In the genomic region with DNA sequence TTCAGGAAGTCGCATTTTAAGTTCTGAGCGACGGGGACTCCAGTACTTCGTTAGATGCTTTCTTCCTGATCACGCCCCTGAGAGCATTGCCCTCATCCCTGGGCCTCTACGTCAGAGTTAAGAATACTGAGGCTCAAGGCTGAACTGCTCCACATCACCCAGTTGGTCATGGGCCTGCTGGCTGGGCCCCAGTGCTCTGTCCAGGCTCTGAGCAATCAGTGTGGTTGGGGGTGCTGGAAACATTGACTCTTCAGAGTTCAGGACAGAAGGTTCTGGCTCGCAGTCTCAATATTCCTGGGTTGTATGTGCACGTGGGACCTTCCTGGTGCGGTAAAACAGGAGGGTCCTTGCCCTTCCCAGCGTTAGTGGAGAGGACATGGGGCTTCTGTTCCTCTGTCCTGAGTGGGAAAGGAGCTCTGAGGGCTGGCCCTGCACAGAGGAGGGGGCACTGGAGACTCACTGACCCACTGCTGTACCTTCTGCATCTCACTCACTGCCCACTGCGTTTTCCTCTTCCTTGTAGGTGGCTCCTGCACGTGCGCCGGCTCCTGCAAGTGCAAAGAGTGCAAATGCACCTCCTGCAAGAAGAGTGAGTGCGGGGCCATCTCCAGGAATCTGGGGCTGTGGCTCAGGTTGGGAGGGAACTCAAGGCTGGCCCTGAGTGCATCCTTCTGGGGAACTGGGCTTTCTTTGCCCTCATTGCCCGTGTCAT, we compare ENCODE assay signal across 1 cellular context.
TF ChIP-seq lines count a peak whose summit lies in the region.

No MANE protein-coding gene starts in this region.

TF ChIP-seq in HepG2, 621 proteins besides CTCF, POLR2A, EP300 and RAD21 (continues in another document):
- no peak for TF ChIP-seq ZNF773 (CRISPR knock-in tag; IDR thresholded peaks at IDR 0.05; ENCODE audit: borderline replicate concordance)
- TF ChIP-seq ZNF124 (CRISPR knock-in tag; IDR thresholded peaks at IDR 0.05), result no peak
- TF ChIP-seq, protein P1, sequence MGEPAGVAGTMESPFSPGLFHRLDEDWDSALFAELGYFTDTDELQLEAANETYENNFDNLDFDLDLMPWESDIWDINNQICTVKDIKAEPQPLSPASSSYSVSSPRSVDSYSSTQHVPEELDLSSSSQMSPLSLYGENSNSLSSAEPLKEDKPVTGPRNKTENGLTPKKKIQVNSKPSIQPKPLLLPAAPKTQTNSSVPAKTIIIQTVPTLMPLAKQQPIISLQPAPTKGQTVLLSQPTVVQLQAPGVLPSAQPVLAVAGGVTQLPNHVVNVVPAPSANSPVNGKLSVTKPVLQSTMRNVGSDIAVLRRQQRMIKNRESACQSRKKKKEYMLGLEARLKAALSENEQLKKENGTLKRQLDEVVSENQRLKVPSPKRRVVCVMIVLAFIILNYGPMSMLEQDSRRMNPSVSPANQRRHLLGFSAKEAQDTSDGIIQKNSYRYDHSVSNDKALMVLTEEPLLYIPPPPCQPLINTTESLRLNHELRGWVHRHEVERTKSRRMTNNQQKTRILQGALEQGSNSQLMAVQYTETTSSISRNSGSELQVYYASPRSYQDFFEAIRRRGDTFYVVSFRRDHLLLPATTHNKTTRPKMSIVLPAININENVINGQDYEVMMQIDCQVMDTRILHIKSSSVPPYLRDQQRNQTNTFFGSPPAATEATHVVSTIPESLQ (CRISPR knock-in tag; conservative IDR thresholded peaks at IDR 0.05), result no peak
- no peak for TF ChIP-seq MXD1 (CRISPR knock-in tag; IDR thresholded peaks at IDR 0.05)
- TF ChIP-seq ZNF251 (CRISPR knock-in tag; IDR thresholded peaks at IDR 0.05), result no peak
- TF ChIP-seq FOXP1 (IDR thresholded peaks at IDR 0.05), result no peak
- 0 out of 2 replicates have a peak, but pooled peaks have one; percentile 1 for TF ChIP-seq FOXP1 (CRISPR knock-in tag; IDR thresholded peaks at IDR 0.05)
- no peak for TF ChIP-seq LCORL (IDR thresholded peaks at IDR 0.05)
- TF ChIP-seq LCORL (CRISPR knock-in tag; IDR thresholded peaks at IDR 0.05), result no peak; the same call in 1 of the 2 replicates
- TF ChIP-seq PITX1 (CRISPR knock-in tag; IDR thresholded peaks at IDR 0.05), result no peak
- no peak for TF ChIP-seq ZNF296 (CRISPR knock-in tag; conservative IDR thresholded peaks at IDR 0.05)
- TF ChIP-seq NFIC (IDR thresholded peaks at IDR 0.05; ENCODE audit: low read length), result no peak
- TF ChIP-seq HNF4A (CRISPR knock-in tag; IDR thresholded peaks at IDR 0.05), result no peak
- TF ChIP-seq, protein P2, sequence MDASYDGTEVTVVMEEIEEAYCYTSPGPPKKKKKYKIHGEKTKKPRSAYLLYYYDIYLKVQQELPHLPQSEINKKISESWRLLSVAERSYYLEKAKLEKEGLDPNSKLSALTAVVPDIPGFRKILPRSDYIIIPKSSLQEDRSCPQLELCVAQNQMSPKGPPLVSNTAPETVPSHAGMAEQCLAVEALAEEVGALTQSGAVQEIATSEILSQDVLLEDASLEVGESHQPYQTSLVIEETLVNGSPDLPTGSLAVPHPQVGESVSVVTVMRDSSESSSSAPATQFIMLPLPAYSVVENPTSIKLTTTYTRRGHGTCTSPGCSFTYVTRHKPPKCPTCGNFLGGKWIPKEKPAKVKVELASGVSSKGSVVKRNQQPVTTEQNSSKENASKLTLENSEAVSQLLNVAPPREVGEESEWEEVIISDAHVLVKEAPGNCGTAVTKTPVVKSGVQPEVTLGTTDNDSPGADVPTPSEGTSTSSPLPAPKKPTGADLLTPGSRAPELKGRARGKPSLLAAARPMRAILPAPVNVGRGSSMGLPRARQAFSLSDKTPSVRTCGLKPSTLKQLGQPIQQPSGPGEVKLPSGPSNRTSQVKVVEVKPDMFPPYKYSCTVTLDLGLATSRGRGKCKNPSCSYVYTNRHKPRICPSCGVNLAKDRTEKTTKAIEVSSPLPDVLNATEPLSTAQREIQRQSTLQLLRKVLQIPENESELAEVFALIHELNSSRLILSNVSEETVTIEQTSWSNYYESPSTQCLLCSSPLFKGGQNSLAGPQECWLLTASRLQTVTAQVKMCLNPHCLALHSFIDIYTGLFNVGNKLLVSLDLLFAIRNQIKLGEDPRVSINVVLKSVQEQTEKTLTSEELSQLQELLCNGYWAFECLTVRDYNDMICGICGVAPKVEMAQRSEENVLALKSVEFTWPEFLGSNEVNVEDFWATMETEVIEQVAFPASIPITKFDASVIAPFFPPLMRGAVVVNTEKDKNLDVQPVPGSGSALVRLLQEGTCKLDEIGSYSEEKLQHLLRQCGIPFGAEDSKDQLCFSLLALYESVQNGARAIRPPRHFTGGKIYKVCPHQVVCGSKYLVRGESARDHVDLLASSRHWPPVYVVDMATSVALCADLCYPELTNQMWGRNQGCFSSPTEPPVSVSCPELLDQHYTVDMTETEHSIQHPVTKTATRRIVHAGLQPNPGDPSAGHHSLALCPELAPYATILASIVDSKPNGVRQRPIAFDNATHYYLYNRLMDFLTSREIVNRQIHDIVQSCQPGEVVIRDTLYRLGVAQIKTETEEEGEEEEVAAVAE (CRISPR knock-in tag; IDR thresholded peaks at IDR 0.05; ENCODE audit: borderline replicate concordance), result no peak
- TF ChIP-seq, protein P3, sequence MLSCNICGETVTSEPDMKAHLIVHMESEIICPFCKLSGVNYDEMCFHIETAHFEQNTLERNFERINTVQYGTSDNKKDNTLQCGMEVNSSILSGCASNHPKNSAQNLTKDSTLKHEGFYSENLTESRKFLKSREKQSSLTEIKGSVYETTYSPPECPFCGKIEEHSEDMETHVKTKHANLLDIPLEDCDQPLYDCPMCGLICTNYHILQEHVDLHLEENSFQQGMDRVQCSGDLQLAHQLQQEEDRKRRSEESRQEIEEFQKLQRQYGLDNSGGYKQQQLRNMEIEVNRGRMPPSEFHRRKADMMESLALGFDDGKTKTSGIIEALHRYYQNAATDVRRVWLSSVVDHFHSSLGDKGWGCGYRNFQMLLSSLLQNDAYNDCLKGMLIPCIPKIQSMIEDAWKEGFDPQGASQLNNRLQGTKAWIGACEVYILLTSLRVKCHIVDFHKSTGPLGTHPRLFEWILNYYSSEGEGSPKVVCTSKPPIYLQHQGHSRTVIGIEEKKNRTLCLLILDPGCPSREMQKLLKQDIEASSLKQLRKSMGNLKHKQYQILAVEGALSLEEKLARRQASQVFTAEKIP (CRISPR knock-in tag; IDR thresholded peaks at IDR 0.05; ENCODE audit: borderline replicate concordance), result no peak
- no peak for TF ChIP-seq MLLT10 (CRISPR knock-in tag; IDR thresholded peaks at IDR 0.05)
- no peak for TF ChIP-seq CREB1 (IDR thresholded peaks at IDR 0.05)
- TF ChIP-seq CREB1 (CRISPR knock-in tag; IDR thresholded peaks at IDR 0.05), result peak; percentile 19; the same call in 1 of the 2 replicates
- no peak for TF ChIP-seq RFX1 (IDR thresholded peaks at IDR 0.05)
- no peak for TF ChIP-seq STAT6 (CRISPR knock-in tag; IDR thresholded peaks at IDR 0.05; ENCODE audit: borderline replicate concordance)
- TF ChIP-seq, protein P4, sequence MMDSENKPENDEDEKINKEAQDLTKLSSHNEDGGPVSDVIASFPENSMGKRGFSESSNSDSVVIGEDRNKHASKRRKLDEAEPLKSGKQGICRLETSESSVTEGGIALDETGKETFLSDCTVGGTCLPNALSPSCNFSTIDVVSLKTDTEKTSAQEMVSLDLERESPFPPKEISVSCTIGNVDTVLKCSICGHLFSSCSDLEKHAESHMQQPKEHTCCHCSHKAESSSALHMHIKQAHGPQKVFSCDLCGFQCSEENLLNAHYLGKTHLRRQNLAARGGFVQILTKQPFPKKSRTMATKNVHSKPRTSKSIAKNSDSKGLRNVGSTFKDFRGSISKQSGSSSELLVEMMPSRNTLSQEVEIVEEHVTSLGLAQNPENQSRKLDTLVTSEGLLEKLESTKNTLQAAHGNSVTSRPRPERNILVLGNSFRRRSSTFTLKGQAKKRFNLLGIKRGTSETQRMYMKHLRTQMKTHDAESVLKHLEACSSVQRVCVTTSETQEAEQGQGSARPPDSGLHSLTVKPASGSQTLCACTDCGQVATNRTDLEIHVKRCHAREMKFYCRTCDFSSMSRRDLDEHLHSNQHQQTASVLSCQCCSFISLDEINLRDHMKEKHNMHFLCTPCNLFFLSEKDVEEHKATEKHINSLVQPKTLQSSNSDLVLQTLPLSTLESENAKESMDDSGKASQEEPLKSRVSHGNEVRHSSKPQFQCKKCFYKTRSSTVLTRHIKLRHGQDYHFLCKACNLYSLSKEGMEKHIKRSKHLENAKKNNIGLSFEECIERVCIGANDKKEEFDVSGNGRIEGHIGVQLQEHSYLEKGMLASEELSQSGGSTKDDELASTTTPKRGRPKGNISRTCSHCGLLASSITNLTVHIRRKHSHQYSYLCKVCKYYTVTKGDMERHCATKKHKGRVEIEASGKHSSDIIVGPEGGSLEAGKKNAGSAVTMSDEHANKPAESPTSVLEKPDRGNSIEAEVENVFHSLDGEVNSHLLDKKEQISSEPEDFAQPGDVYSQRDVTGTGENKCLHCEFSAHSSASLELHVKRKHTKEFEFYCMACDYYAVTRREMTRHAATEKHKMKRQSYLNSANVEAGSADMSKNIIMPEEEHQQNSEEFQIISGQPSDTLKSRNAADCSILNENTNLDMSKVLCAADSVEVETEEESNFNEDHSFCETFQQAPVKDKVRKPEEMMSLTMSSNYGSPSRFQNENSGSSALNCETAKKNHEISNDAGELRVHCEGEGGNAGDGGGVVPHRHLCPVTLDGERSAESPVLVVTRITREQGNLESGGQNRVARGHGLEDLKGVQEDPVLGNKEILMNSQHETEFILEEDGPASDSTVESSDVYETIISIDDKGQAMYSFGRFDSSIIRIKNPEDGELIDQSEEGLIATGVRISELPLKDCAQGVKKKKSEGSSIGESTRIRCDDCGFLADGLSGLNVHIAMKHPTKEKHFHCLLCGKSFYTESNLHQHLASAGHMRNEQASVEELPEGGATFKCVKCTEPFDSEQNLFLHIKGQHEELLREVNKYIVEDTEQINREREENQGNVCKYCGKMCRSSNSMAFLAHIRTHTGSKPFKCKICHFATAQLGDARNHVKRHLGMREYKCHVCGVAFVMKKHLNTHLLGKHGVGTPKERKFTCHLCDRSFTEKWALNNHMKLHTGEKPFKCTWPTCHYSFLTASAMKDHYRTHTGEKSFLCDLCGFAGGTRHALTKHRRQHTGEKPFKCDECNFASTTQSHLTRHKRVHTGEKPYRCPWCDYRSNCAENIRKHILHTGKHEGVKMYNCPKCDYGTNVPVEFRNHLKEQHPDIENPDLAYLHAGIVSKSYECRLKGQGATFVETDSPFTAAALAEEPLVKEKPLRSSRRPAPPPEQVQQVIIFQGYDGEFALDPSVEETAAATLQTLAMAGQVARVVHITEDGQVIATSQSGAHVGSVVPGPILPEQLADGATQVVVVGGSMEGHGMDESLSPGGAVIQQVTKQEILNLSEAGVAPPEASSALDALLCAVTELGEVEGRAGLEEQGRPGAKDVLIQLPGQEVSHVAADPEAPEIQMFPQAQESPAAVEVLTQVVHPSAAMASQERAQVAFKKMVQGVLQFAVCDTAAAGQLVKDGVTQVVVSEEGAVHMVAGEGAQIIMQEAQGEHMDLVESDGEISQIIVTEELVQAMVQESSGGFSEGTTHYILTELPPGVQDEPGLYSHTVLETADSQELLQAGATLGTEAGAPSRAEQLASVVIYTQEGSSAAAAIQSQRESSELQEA (CRISPR knock-in tag; IDR thresholded peaks at IDR 0.05; ENCODE audit: not compliant biosample characterization), result no peak
- no peak for TF ChIP-seq MXI1 (IDR thresholded peaks at IDR 0.05; ENCODE audit: borderline replicate concordance, low read depth, low read length)
- TF ChIP-seq ZNF430 (CRISPR knock-in tag; IDR thresholded peaks at IDR 0.05), result no peak
- TF ChIP-seq ZNF644 (CRISPR knock-in tag; IDR thresholded peaks at IDR 0.05; ENCODE audit: low read depth), result no peak
- TF ChIP-seq ZNF33B (CRISPR knock-in tag; IDR thresholded peaks at IDR 0.05), result no peak
- no peak for TF ChIP-seq MEF2D (CRISPR knock-in tag; IDR thresholded peaks at IDR 0.05)
- no peak for TF ChIP-seq TCF12 (IDR thresholded peaks at IDR 0.05)
- no peak for TF ChIP-seq TCF12 (CRISPR knock-in tag; IDR thresholded peaks at IDR 0.05)
- no peak for TF ChIP-seq ZSCAN5A (CRISPR knock-in tag; IDR thresholded peaks at IDR 0.05; ENCODE audit: borderline replicate concordance)
- TF ChIP-seq PRMT3 (CRISPR knock-in tag; IDR thresholded peaks at IDR 0.05; ENCODE audit: borderline replicate concordance, low read depth), result 0 out of 2 replicates have a peak, but pooled peaks have one; percentile 34
- TF ChIP-seq ZNF709 (CRISPR knock-in tag; IDR thresholded peaks at IDR 0.05), result no peak
- no peak for TF ChIP-seq IRF1 (CRISPR knock-in tag; IDR thresholded peaks at IDR 0.05; ENCODE audit: low read depth)
- no peak for TF ChIP-seq DPF2 (CRISPR knock-in tag; IDR thresholded peaks at IDR 0.05; ENCODE audit: borderline replicate concordance, low read depth)
- TF ChIP-seq, protein P5, sequence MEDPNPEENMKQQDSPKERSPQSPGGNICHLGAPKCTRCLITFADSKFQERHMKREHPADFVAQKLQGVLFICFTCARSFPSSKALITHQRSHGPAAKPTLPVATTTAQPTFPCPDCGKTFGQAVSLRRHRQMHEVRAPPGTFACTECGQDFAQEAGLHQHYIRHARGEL (CRISPR knock-in tag; IDR thresholded peaks at IDR 0.05), result no peak
